8 cellular contexts compared by ENCODE assay signal in the genomic region with DNA sequence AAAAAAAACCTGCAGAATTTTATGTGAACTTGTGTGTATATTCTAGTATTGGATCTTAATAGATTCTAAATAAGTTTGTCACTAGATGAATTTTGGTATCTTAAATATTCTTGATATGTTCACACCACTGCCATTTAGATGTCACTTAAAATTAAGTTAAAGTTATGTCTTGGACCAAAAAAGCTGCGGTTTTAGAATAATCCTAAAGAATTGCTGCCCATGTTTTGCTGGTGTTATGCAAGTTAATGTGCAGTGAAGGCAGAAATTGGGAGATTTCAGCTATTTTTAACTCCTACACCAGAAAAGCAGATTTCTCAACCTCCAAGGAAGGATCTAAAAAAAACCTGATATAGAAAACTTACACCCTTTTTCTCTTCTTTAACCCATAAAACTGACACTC. TPM values are rescaled to one million over a fixed set of nuclear protein-coding genes. Genes with fewer than 3 reads are reported as not detected.
DNase-seq lines count a peak whose midpoint lies in the region; ATAC-seq and TF ChIP-seq lines count a peak whose summit lies in the region.

No MANE protein-coding gene starts in this region.

- intact Hi-C loops in esophagus muscularis mucosa (cut with DNase I), result no loop called here
- intact Hi-C loops in left colon (cut with DNase I, micrococcal nuclease), result no loop called here

- no peaks in the 10 kb centered on the region for H3K79me2 ChIP-seq in parathyroid adenoma

- CTCF ChIA-PET in GM10248 (lab: Yijun Ruan, JAX), result no interaction called here

- no peaks in the 10 kb centered on the region for H3K27me3 ChIP-seq in esophagus muscularis mucosa
- H3K27me3 ChIP-seq in parathyroid adenoma (ENCODE audit: control insufficient read depth, insufficient read depth, low read length), result no peaks in the 10 kb centered on the region

- TF ChIP-seq POLR2A in esophagus muscularis mucosa (IDR thresholded peaks at IDR 0.05; ENCODE audit: low read depth), result no peak

- POLR2A ChIA-PET in GM10248 (lab: Yijun Ruan, JAX), result interaction anchor here (0.6 kb wide), 1 partner anchor 391 kb away, joined by 4 read pairs; no protein-coding TSS in a partner anchor

- H3K4me3 ChIP-seq in GM12875 (ENCODE audit: low read depth, low read length) (peak overlapping the region; percentile 89), esophagus muscularis mucosa (peak overlapping the region; percentile 75 to 77 (median 76)), parathyroid adenoma (ENCODE audit: low read depth, low read length) (peak overlapping the region; percentile 76)

- H3K9me3 ChIP-seq in esophagus muscularis mucosa (no peaks in the 10 kb centered on the region), parathyroid adenoma (ENCODE audit: control insufficient read depth, low read length) (no peaks in the 10 kb centered on the region)

- H3K4me1 ChIP-seq in esophagus muscularis mucosa (peaks cover 18 to 34% (median 31%) of the 10 kb centered on the region in 4 donors), parathyroid adenoma (no peaks in the 10 kb centered on the region)

- no peak for ATAC-seq in GM19455 (IDR thresholded peaks at IDR 0.05; ENCODE audit: unreplicated experiment)
- no peak for ATAC-seq in GM19395 (IDR thresholded peaks at IDR 0.05; ENCODE audit: unreplicated experiment)
- no peak for ATAC-seq in left colon

- peak; percentile 14 for DNase-seq in RPMI8226
- no peak for DNase-seq in esophagus muscularis mucosa (ENCODE audit: extremely low spot score)
- DNase-seq in GM10248 (ENCODE audit: extremely low spot score), result no peak
- no peak for DNase-seq in left colon

- peak overlapping the region; percentile 90 for H3K4me2 ChIP-seq in parathyroid adenoma (ENCODE audit: low read length)

- TF ChIP-seq CTCF in GM12875 (IDR thresholded peaks at IDR 0.05; ENCODE audit: borderline replicate concordance, insufficient read depth, low read depth, low read length) (no peak), esophagus muscularis mucosa (IDR thresholded peaks at IDR 0.05) (no peak), parathyroid adenoma (IDR thresholded peaks at IDR 0.05) (no peak), GM10248 (IDR thresholded peaks at IDR 0.05; ENCODE audit: control extremely low read depth, extremely low read depth, low read depth, missing control alignments) (no peak)

- TF ChIP-seq EP300 in esophagus muscularis mucosa (IDR thresholded peaks at IDR 0.05), result no peak

- H3K27ac ChIP-seq in esophagus muscularis mucosa (replicated peaks in 1 of 4) (peak overlapping the region; percentile 88 to 94 (median 92)), parathyroid adenoma (peak overlapping the region; percentile 91)

- no peak overlapping the region for H3K9ac ChIP-seq in parathyroid adenoma

- H3K36me3 ChIP-seq in esophagus muscularis mucosa, result no peaks in the 10 kb centered on the region
- H3K36me3 ChIP-seq in parathyroid adenoma (ENCODE audit: control insufficient read depth, insufficient read depth, low read length), result no peaks in the 10 kb centered on the region

- WGBS in esophagus muscularis mucosa, result 7% methylated on average over 1 of the region's 1 CpG

- H2AFZ ChIP-seq in parathyroid adenoma, result peak overlapping the region; percentile 92

RNA-seq across cellular contexts. Expression of a gene that starts 0.7 kb away (rescaled TPM):
- total RNA-seq in esophagus muscularis mucosa (10 to 100 TPM; 50.9 to 71.1 (median 59.7) TPM), left colon (10 to 100 TPM; 92.6 to 92.7 TPM)
